In genomic region chr11:118340437-118340836, GRCh38 we compare ENCODE assay signal across 26 cellular contexts. TPM values are rescaled to one million over a fixed set of nuclear protein-coding genes. Genes with fewer than 3 reads are reported as not detected.
DNase-seq lines count a peak whose midpoint lies in the region; ATAC-seq and TF ChIP-seq lines count a peak whose summit lies in the region.
"Had no signal": no experiment of that assay in that cellular context is flagged by ENCODE, and none has a peak within 500 bp of the region (broad histone marks: within the 10 kb centered on the region; RNA-seq: fewer than 3 reads in every experiment).

No MANE protein-coding gene starts in this region.

- H3K36me3 ChIP-seq in PC-3 (ENCODE audit: low read depth, low read length): no peaks in the 10 kb centered on the region
- H3K36me3 ChIP-seq: brain microvascular endothelial cell, upper lobe of right lung had no signal

- H2AFZ ChIP-seq in PC-3 (ENCODE audit: low read length): no peak overlapping the region
- H2AFZ ChIP-seq: GM23338 had no signal

- H3K4me3 ChIP-seq in Jurkat, Clone E6-1 (ENCODE audit: low read length): peak overlapping the region; percentile 71
- H3K4me3 ChIP-seq in mononuclear cell (ENCODE audit: low read length) (peak overlapping the region; percentile 62), PC-3 (ENCODE audit: low read length) (no peak overlapping the region)
- H3K4me3 ChIP-seq: GM23338 had no signal

- H3K9me3 ChIP-seq in mononuclear cell (ENCODE audit: low read depth, low read length) (no peaks in the 10 kb centered on the region), PC-3 (ENCODE audit: low read length) (no peaks in the 10 kb centered on the region)
- H3K9me3 ChIP-seq: Caco-2, upper lobe of right lung had no signal

- DNase-seq in activated CD4-positive, alpha-beta T cell treated with anti-CD3 and anti-CD28 coated beads, Interleukin-2, amount 10 ng/mL, durations not matched to agents 24 days and 14 days: peak; percentile 65
- no peak for DNase-seq in activated CD4-positive, alpha-beta T cell treated with anti-CD3 and anti-CD28 coated beads, Interleukin-2, amount 50 U/mL, for 1 hour
- peak; percentile 87 for DNase-seq in Jurkat, Clone E6-1 (ENCODE audit: low read depth, low spot score)
- no peak for DNase-seq in activated naive CD4-positive, alpha-beta T cell treated with anti-CD3 and anti-CD28 coated beads, Interleukin-2, amount 50 U/mL, for 72 hours (ENCODE audit: low spot score in 2 of 2)
- no peak for DNase-seq in GM19240 (ENCODE audit: insufficient read length, low spot score)
- no peak for DNase-seq in PC-3
- DNase-seq in nephron progenitor cell: no peak
- DNase-seq: activated CD8-positive, alpha-beta memory T cell treated with anti-CD3 and anti-CD28 coated beads, Interleukin-2, amount 50 U/mL, for 4 hours; brain microvascular endothelial cell; Caco-2; cortex of kidney; NCI-H1105; NCI-H2029; NCI-H226; NCI-H82; stimulated activated CD4-positive, alpha-beta T cell treated with anti-CD3 and anti-CD28 coated beads, Interleukin-4, amount 100 ng/mL, for 4 hours; upper lobe of right lung had no signal

- peaks cover 54% of the 10 kb centered on the region for H3K36me3 Mint-ChIP-seq in activated CD4-positive, alpha-beta T cell treated with anti-CD3 and anti-CD28 coated beads, Interleukin-2, amount 10 ng/mL, durations not matched to agents 24 days and 14 days (ENCODE audit: low read depth)
- H3K36me3 Mint-ChIP-seq in activated naive CD4-positive, alpha-beta T cell treated with anti-CD3 and anti-CD28 coated beads, Interleukin-2, amount 50 U/mL, for 72 hours: peaks cover 52 to 61% of the 10 kb centered on the region in 2 donors
- H3K36me3 Mint-ChIP-seq in nephron progenitor cell (ENCODE audit: low read depth): no peaks in the 10 kb centered on the region

- CTCF ChIA-PET in PC-3 (lab: Charles Lee): no interaction called here

- peak overlapping the region; percentile 100 for H3K27ac Mint-ChIP-seq in activated CD4-positive, alpha-beta T cell treated with anti-CD3 and anti-CD28 coated beads, Interleukin-2, amount 10 ng/mL, durations not matched to agents 24 days and 14 days
- peak overlapping the region; percentile 92 to 100 for H3K27ac Mint-ChIP-seq in activated naive CD4-positive, alpha-beta T cell treated with anti-CD3 and anti-CD28 coated beads, Interleukin-2, amount 50 U/mL, for 72 hours
- H3K27ac Mint-ChIP-seq in nephron progenitor cell: no peak overlapping the region
- H3K27ac Mint-ChIP-seq: GM23338 had no signal

- no peaks in the 10 kb centered on the region for H3F3A ChIP-seq in PC-3 (ENCODE audit: low read length, unreplicated experiment)

- peaks cover 23% of the 10 kb centered on the region for H3K4me1 ChIP-seq in mononuclear cell (ENCODE audit: insufficient read depth, low read length)
- no peaks in the 10 kb centered on the region for H3K4me1 ChIP-seq in PC-3 (ENCODE audit: insufficient read depth, low read length)
- H3K4me1 ChIP-seq: upper lobe of right lung had no signal

- H3K27me3 ChIP-seq in mononuclear cell (ENCODE audit: insufficient read depth, low read length): no peaks in the 10 kb centered on the region
- no peaks in the 10 kb centered on the region for H3K27me3 ChIP-seq in PC-3 (ENCODE audit: low read length)
- H3K27me3 ChIP-seq: brain microvascular endothelial cell, upper lobe of right lung had no signal

- peak overlapping the region; percentile 90 for H3K4me3 Mint-ChIP-seq in activated CD4-positive, alpha-beta T cell treated with anti-CD3 and anti-CD28 coated beads, Interleukin-2, amount 10 ng/mL, durations not matched to agents 24 days and 14 days
- H3K4me3 Mint-ChIP-seq in nephron progenitor cell: no peak overlapping the region
- H3K4me3 Mint-ChIP-seq: GM23338 had no signal

- no peak for ATAC-seq in activated naive CD4-positive, alpha-beta T cell treated with anti-CD3 and anti-CD28 coated beads, Interleukin-2, amount 50 U/mL, for 72 hours
- no peak for ATAC-seq in PC-3
- ATAC-seq: activated CD4-positive, CD25-positive, alpha-beta regulatory T cell treated with anti-CD3 and anti-CD28 coated beads, Interleukin-2, amount 50 U/mL, for 24 hours; GM23338; Right ventricle myocardium inferior; upper lobe of right lung had no signal

- H3K9me2 ChIP-seq in PC-3 (replicated peaks; ENCODE audit: low read length): no peaks in the 10 kb centered on the region

- no peak overlapping the region for H3K4me2 ChIP-seq in PC-3 (ENCODE audit: low read length)
- H3K4me2 ChIP-seq: GM23338 had no signal

- BruUV-seq in PC-3 (replicated peaks; lab: Mats Ljungman, UMichigan): no TSS peak

- POLR2A ChIA-PET in PC-3 (lab: Charles Lee; ENCODE audit: unreplicated experiment): no interaction called here

- no peaks in the 10 kb centered on the region for H3K9me3 Mint-ChIP-seq in activated CD4-positive, alpha-beta T cell treated with anti-CD3 and anti-CD28 coated beads, Interleukin-2, amount 10 ng/mL, durations not matched to agents 24 days and 14 days
- no peaks in the 10 kb centered on the region for H3K9me3 Mint-ChIP-seq in activated naive CD4-positive, alpha-beta T cell treated with anti-CD3 and anti-CD28 coated beads, Interleukin-2, amount 50 U/mL, for 72 hours
- H3K9me3 Mint-ChIP-seq in nephron progenitor cell: no peaks in the 10 kb centered on the region
- H3K9me3 Mint-ChIP-seq: GM23338 had no signal

- intact Hi-C loops in activated CD4-positive, alpha-beta T cell treated with anti-CD3 and anti-CD28 coated beads, Interleukin-2, amount 10 ng/mL, durations not matched to agents 24 days and 14 days (cut with micrococcal nuclease): loop anchor here (2.0 to 10.0 kb wide), 4 partner anchors 94 to 526 kb away; partner anchors contain the start of gene KMT2A
- intact Hi-C loops in PC-3 (cut with micrococcal nuclease): no loop called here

- H3K27me3 Mint-ChIP-seq in activated CD4-positive, alpha-beta T cell treated with anti-CD3 and anti-CD28 coated beads, Interleukin-2, amount 10 ng/mL, durations not matched to agents 24 days and 14 days: no peaks in the 10 kb centered on the region
- H3K27me3 Mint-ChIP-seq in nephron progenitor cell (ENCODE audit: low read depth, poor library complexity): peaks cover 26% of the 10 kb centered on the region

- H3K27ac ChIP-seq in PC-3 (ENCODE audit: low read length): no peak overlapping the region
- H3K27ac ChIP-seq: brain microvascular endothelial cell, upper lobe of right lung had no signal

- TF ChIP-seq CTCF in PC-3 (conservative IDR thresholded peaks at IDR 0.05; ENCODE audit: low read depth, low read length) (no peak), nephron progenitor cell (IDR thresholded peaks at IDR 0.05) (no peak)

- peaks cover 66% of the 10 kb centered on the region for H3K4me1 Mint-ChIP-seq in activated CD4-positive, alpha-beta T cell treated with anti-CD3 and anti-CD28 coated beads, Interleukin-2, amount 10 ng/mL, durations not matched to agents 24 days and 14 days
- H3K4me1 Mint-ChIP-seq in nephron progenitor cell: peaks cover 5% of the 10 kb centered on the region
- H3K4me1 Mint-ChIP-seq: GM23338 had no signal

- no peaks in the 10 kb centered on the region for H3K79me2 ChIP-seq in PC-3 (ENCODE audit: low read length)

- H3K9ac ChIP-seq in PC-3 (ENCODE audit: low read length): no peak overlapping the region

- H4K20me1 ChIP-seq in PC-3 (ENCODE audit: low read length): no peaks in the 10 kb centered on the region

RNA-seq across cellular contexts. Expression of gene CD3D, which starts 2.1 kb away (rescaled TPM):
- total RNA-seq in activated CD4-positive, alpha-beta T cell treated with anti-CD3 and anti-CD28 coated beads, Interleukin-2, amount 10 ng/mL, durations not matched to agents 24 days and 14 days: 381 and 400 TPM in 2 replicates
- polyA plus RNA-seq in Jurkat, Clone E6-1 (2012; ENCODE audit: insufficient read depth, insufficient read length): 2,085 TPM
- 100 to 1,000 TPM; 337 to 341 TPM for total RNA-seq in activated naive CD4-positive, alpha-beta T cell treated with anti-CD3 and anti-CD28 coated beads, Interleukin-2, amount 50 U/mL, for 72 hours
- total RNA-seq in mononuclear cell (122 TPM), PC-3 (2014; rRNA removed) (not detected in 2 replicates)
- total RNA-seq: A172, Caco-2, GM23338, kidney epithelial cell, myocyte, OCI-LY7, osteocyte, Right ventricle myocardium inferior had no signal
- polyA plus RNA-seq: GM23338 had no signal

RNA-seq across cellular contexts. Expression of gene CD3G, which starts 3.7 kb away (rescaled TPM):
- total RNA-seq in activated CD4-positive, alpha-beta T cell treated with anti-CD3 and anti-CD28 coated beads, Interleukin-2, amount 10 ng/mL, durations not matched to agents 24 days and 14 days: 143 and 145 TPM in 2 replicates
- polyA plus RNA-seq in Jurkat, Clone E6-1 (2012; ENCODE audit: insufficient read depth, insufficient read length): 109 TPM
- total RNA-seq in activated naive CD4-positive, alpha-beta T cell treated with anti-CD3 and anti-CD28 coated beads, Interleukin-2, amount 50 U/mL, for 72 hours: 100 to 1,000 TPM in 1 of 2 donors, 10 to 100 TPM in 1; 82.9 to 123 TPM
- 49.7 TPM for total RNA-seq in mononuclear cell
- not detected in 2 replicates for total RNA-seq in PC-3 (2014; rRNA removed)
- total RNA-seq: A172, GM23338, kidney epithelial cell, myocyte, OCI-LY7, osteocyte had no signal
- polyA plus RNA-seq: GM23338 had no signal

RNA-seq across cellular contexts. Expression of gene UBE4A, which starts 19.0 kb away (rescaled TPM):
- 46.3 and 47.9 TPM in 2 replicates for total RNA-seq in activated CD4-positive, alpha-beta T cell treated with anti-CD3 and anti-CD28 coated beads, Interleukin-2, amount 10 ng/mL, durations not matched to agents 24 days and 14 days
- polyA plus RNA-seq in Jurkat, Clone E6-1 (2012; ENCODE audit: insufficient read depth, insufficient read length): 18.7 TPM
- 10 to 100 TPM; 40.6 to 47.8 TPM for total RNA-seq in activated naive CD4-positive, alpha-beta T cell treated with anti-CD3 and anti-CD28 coated beads, Interleukin-2, amount 50 U/mL, for 72 hours
- 50.5 TPM for total RNA-seq in mononuclear cell
- total RNA-seq in PC-3 (2014; rRNA removed): 51.7 and 56.4 TPM in 2 replicates

RNA-seq across cellular contexts. Expression of gene CD3E, which starts 35.9 kb away (rescaled TPM):
- 571 TPM in 2 replicates for total RNA-seq in activated CD4-positive, alpha-beta T cell treated with anti-CD3 and anti-CD28 coated beads, Interleukin-2, amount 10 ng/mL, durations not matched to agents 24 days and 14 days
- 926 TPM for polyA plus RNA-seq in Jurkat, Clone E6-1 (2012; ENCODE audit: insufficient read depth, insufficient read length)
- total RNA-seq in activated naive CD4-positive, alpha-beta T cell treated with anti-CD3 and anti-CD28 coated beads, Interleukin-2, amount 50 U/mL, for 72 hours: 100 to 1,000 TPM; 371 to 455 TPM
- total RNA-seq in mononuclear cell (136 TPM), PC-3 (2014; rRNA removed) (not detected in 2 replicates)
- total RNA-seq: A172, GM23338, kidney epithelial cell, myocyte, osteocyte had no signal
- polyA plus RNA-seq: GM23338 had no signal

Comparison
In these comparisons a context has a peak if more than half of its experiments do, and no peak if none do; other contexts are left out.
1. DNase-seq: peak in activated CD4-positive, alpha-beta T cell treated with anti-CD3 and anti-CD28 coated beads, Interleukin-2, amount 10 ng/mL, durations not matched to agents 24 days and 14 days (single experiment) and Jurkat, Clone E6-1 (single experiment); none in activated CD4-positive, alpha-beta T cell treated with anti-CD3 and anti-CD28 coated beads, Interleukin-2, amount 50 U/mL, for 1 hour (single experiment), activated naive CD4-positive, alpha-beta T cell treated with anti-CD3 and anti-CD28 coated beads, Interleukin-2, amount 50 U/mL, for 72 hours (0 of 2), GM19240 (single experiment), PC-3 (single experiment) and nephron progenitor cell (single experiment).
2. RNA of gene CD3D, which starts 2.1 kb away (total RNA-seq): 381 to 400 TPM in activated CD4-positive, alpha-beta T cell treated with anti-CD3 and anti-CD28 coated beads, Interleukin-2, amount 10 ng/mL, durations not matched to agents 24 days and 14 days, 337 to 341 TPM in activated naive CD4-positive, alpha-beta T cell treated with anti-CD3 and anti-CD28 coated beads, Interleukin-2, amount 50 U/mL, for 72 hours and 122 TPM in mononuclear cell (single experiment); not detected in PC-3; every median in the first group is over 100 times any median in the second.
3. RNA of gene CD3G, which starts 3.7 kb away (total RNA-seq): 143 to 145 TPM in activated CD4-positive, alpha-beta T cell treated with anti-CD3 and anti-CD28 coated beads, Interleukin-2, amount 10 ng/mL, durations not matched to agents 24 days and 14 days, 82.9 to 123 TPM in activated naive CD4-positive, alpha-beta T cell treated with anti-CD3 and anti-CD28 coated beads, Interleukin-2, amount 50 U/mL, for 72 hours and 49.7 TPM in mononuclear cell (single experiment); not detected in PC-3; every median in the first group is over 10 times any median in the second.